In genomic region chr4:79918292-79918691, GRCh38 we compare ENCODE assay signal across 29 cellular contexts.
"Had no signal": no experiment of that assay in that cellular context is flagged by ENCODE, and none has a peak within 500 bp of the region (broad histone marks: within the 10 kb centered on the region; RNA-seq: fewer than 3 reads in every experiment).

No MANE protein-coding gene starts in this region.

- H3K27ac Mint-ChIP-seq: stimulated activated effector memory CD8-positive, alpha-beta T cell treated with anti-CD3 and anti-CD28 coated beads, Interleukin-12 subunit alpha, Interleukin-12 subunit beta, amount 100 ng/mL, for 72 hours; stimulated activated memory B cell treated with anti-CD40 and anti-IgM and Interleukin-4, amounts not matched to agents 10 μg/mL and 1 μg/mL and 100 μg/mL, for 72 hours; stimulated activated naive B cell treated with anti-CD40 and anti-IgM and Interleukin-4, amounts not matched to agents 10 μg/mL and 1 μg/mL and 100 μg/mL, for 72 hours; stimulated activated naive CD8-positive, alpha-beta T cell treated with anti-CD3 and anti-CD28 coated beads, Interleukin-15, Interleukin-2, amounts not matched to agents 100 ng/mL and 50 ng/mL, for 24 hours; type B pancreatic cell had no signal

- H3K4me3 ChIP-seq: stomach, suprapubic skin, testis, thoracic aorta, thyroid gland, tibial artery, tibial nerve, transverse colon, upper lobe of left lung, upper lobe of right lung, uterus, vagina had no signal

- H3K9me3 Mint-ChIP-seq: stimulated activated effector memory CD8-positive, alpha-beta T cell treated with anti-CD3 and anti-CD28 coated beads, Interleukin-12 subunit alpha, Interleukin-12 subunit beta, amount 100 ng/mL, for 72 hours; stimulated activated memory B cell treated with anti-CD40 and anti-IgM and Interleukin-4, amounts not matched to agents 10 μg/mL and 1 μg/mL and 100 μg/mL, for 72 hours; stimulated activated naive B cell treated with anti-CD40 and anti-IgM and Interleukin-4, amounts not matched to agents 10 μg/mL and 1 μg/mL and 100 μg/mL, for 72 hours; stimulated activated naive CD8-positive, alpha-beta T cell treated with anti-CD3 and anti-CD28 coated beads, Interleukin-15, amount 100 ng/mL, for 72 hours; stimulated activated naive CD8-positive, alpha-beta T cell treated with anti-CD3 and anti-CD28 coated beads, Interleukin-15, Interleukin-2, amounts not matched to agents 100 ng/mL and 50 ng/mL, for 24 hours; type B pancreatic cell had no signal

- H3K9me3 ChIP-seq: stomach, suprapubic skin, testis, thoracic aorta, thyroid gland, tibial artery, tibial nerve, transverse colon, upper lobe of left lung, upper lobe of right lung, uterus, vagina had no signal

- FAIRE-seq: urothelium cell line had no signal

- H3K27me3 Mint-ChIP-seq: stimulated activated memory B cell treated with anti-CD40 and anti-IgM and Interleukin-4, amounts not matched to agents 10 μg/mL and 1 μg/mL and 100 μg/mL, for 72 hours; stimulated activated naive B cell treated with anti-CD40 and anti-IgM and Interleukin-4, amounts not matched to agents 10 μg/mL and 1 μg/mL and 100 μg/mL, for 72 hours; stimulated activated naive CD8-positive, alpha-beta T cell treated with anti-CD3 and anti-CD28 coated beads, Interleukin-15, amount 100 ng/mL, for 72 hours; stimulated activated naive CD8-positive, alpha-beta T cell treated with anti-CD3 and anti-CD28 coated beads, Interleukin-15, Interleukin-2, amounts not matched to agents 100 ng/mL and 50 ng/mL, for 24 hours; type B pancreatic cell had no signal

- ATAC-seq: stimulated activated effector memory CD8-positive, alpha-beta T cell treated with anti-CD3 and anti-CD28 coated beads, Interleukin-12 subunit alpha, Interleukin-12 subunit beta, amount 100 ng/mL, for 72 hours; stimulated activated memory B cell treated with anti-CD40 and anti-IgM and Interleukin-4, amounts not matched to agents 10 μg/mL and 1 μg/mL and 100 μg/mL, for 72 hours; stimulated activated naive B cell treated with anti-CD40 and anti-IgM and Interleukin-4, amounts not matched to agents 10 μg/mL and 1 μg/mL and 100 μg/mL, for 72 hours; stimulated activated naive CD8-positive, alpha-beta T cell treated with anti-CD3 and anti-CD28 coated beads, Interleukin-15, amount 100 ng/mL, for 72 hours; stimulated activated naive CD8-positive, alpha-beta T cell treated with anti-CD3 and anti-CD28 coated beads, Interleukin-15, Interleukin-2, amounts not matched to agents 100 U/mL and 50 U/mL, for 24 hours; upper lobe of right lung had no signal

- H3K4me3 Mint-ChIP-seq: stimulated activated effector memory CD8-positive, alpha-beta T cell treated with anti-CD3 and anti-CD28 coated beads, Interleukin-12 subunit alpha, Interleukin-12 subunit beta, amount 100 ng/mL, for 72 hours; stimulated activated memory B cell treated with anti-CD40 and anti-IgM and Interleukin-4, amounts not matched to agents 10 μg/mL and 1 μg/mL and 100 μg/mL, for 72 hours; stimulated activated naive B cell treated with anti-CD40 and anti-IgM and Interleukin-4, amounts not matched to agents 10 μg/mL and 1 μg/mL and 100 μg/mL, for 72 hours; stimulated activated naive CD8-positive, alpha-beta T cell treated with anti-CD3 and anti-CD28 coated beads, Interleukin-15, amount 100 ng/mL, for 72 hours; stimulated activated naive CD8-positive, alpha-beta T cell treated with anti-CD3 and anti-CD28 coated beads, Interleukin-15, Interleukin-2, amounts not matched to agents 100 ng/mL and 50 ng/mL, for 24 hours; type B pancreatic cell had no signal

- H3K36me3 Mint-ChIP-seq: stimulated activated effector memory CD8-positive, alpha-beta T cell treated with anti-CD3 and anti-CD28 coated beads, Interleukin-12 subunit alpha, Interleukin-12 subunit beta, amount 100 ng/mL, for 72 hours; type B pancreatic cell had no signal

- DNase-seq: stimulated activated CD4-positive, alpha-beta T cell treated with anti-CD3 and anti-CD28 coated beads, Interleukin-2, amount 100 ng/mL, for 48 hours; stimulated activated CD4-positive, alpha-beta T cell treated with anti-CD3 and anti-CD28 coated beads, Interleukin-4, amount 100 ng/mL, for 1 hour; stimulated activated CD4-positive, alpha-beta T cell treated with anti-CD3 and anti-CD28 coated beads, Interleukin-4, amount 100 ng/mL, for 24 hours; stimulated activated CD4-positive, alpha-beta T cell treated with anti-CD3 and anti-CD28 coated beads, Interleukin-4, amount 100 ng/mL, for 4 hours; stimulated activated CD8-positive, alpha-beta memory T cell treated with anti-CD3 and anti-CD28 coated beads, Interleukin-4, amount 100 ng/mL, for 48 hours; stimulated activated naive B cell treated with anti-CD40 and anti-IgM and Interleukin-4, amounts not matched to agents 10 μg/mL and 1 μg/mL and 100 μg/mL, for 72 hours; stimulated activated naive CD4-positive, alpha-beta T cell; stimulated activated naive CD4-positive, alpha-beta T cell treated with Interleukin-2 at 50 U/mL for 16 hours; stimulated activated naive CD8-positive, alpha-beta T cell treated with anti-CD3 and anti-CD28 coated beads, Interleukin-15, amount 100 ng/mL, for 72 hours; stimulated activated naive CD8-positive, alpha-beta T cell treated with anti-CD3 and anti-CD28 coated beads, Interleukin-15, Interleukin-2, amounts not matched to agents 100 U/mL and 50 U/mL, for 24 hours; stomach; substantia nigra; testis; thyroid gland; tibial artery; transverse colon; trophoblast cell; upper lobe of left lung; upper lobe of right lung; uterus had no signal

- H3K27me3 ChIP-seq: stomach, suprapubic skin, testis, thyroid gland, tibial artery, tibial nerve, transverse colon, upper lobe of left lung, upper lobe of right lung, uterus, vagina had no signal

- H3K27ac ChIP-seq: stomach, suprapubic skin, testis, thoracic aorta, thyroid gland, tibial artery, tibial nerve, transverse colon, upper lobe of left lung, upper lobe of right lung, uterus, vagina had no signal

- H3K4me1 ChIP-seq: suprapubic skin, testis, thyroid gland, tibial artery, tibial nerve, upper lobe of left lung, upper lobe of right lung, uterus, vagina had no signal

- H3K36me3 ChIP-seq: stomach, suprapubic skin, thoracic aorta, thyroid gland, tibial artery, tibial nerve, transverse colon, upper lobe of left lung, upper lobe of right lung, uterus, vagina had no signal
